ENCODE assay signal across 9 cellular contexts in genomic region chr4:119103263-119103662, GRCh38. TPM values are rescaled to one million over a fixed set of nuclear protein-coding genes. Genes with fewer than 3 reads are reported as not detected.
DNase-seq lines count a peak whose midpoint lies in the region; ATAC-seq and TF ChIP-seq lines count a peak whose summit lies in the region.
"Had no signal": no experiment of that assay in that cellular context is flagged by ENCODE, and none has a peak within 500 bp of the region (broad histone marks: within the 10 kb centered on the region; RNA-seq: fewer than 3 reads in every experiment).

No MANE protein-coding gene starts in this region.

- H3K4me1 ChIP-seq in lower lobe of right lung = peaks cover 30% of the 10 kb centered on the region

- peak; percentile 92 for DNase-seq in AG09319 (ENCODE audit: extremely low read depth, low read depth)
- peak; percentile 78 for DNase-seq in NB4 (ENCODE audit: low read depth)
- no peak for DNase-seq in coronary artery (ENCODE audit: low spot score)
- peak; percentile 50 for DNase-seq in lower lobe of right lung
- DNase-seq in cerebellar nuclear complex (lab: John Stamatoyannopoulos, UW) = no peak
- no peak for DNase-seq in stimulated activated CD4-positive, alpha-beta T cell treated with anti-CD3 and anti-CD28 coated beads, Interleukin-2, amount 100 ng/mL, for 24 hours
- no peak for DNase-seq in activated naive CD8-positive, alpha-beta T cell treated with anti-CD3 and anti-CD28 coated beads for 36 hours
- DNase-seq: NCI-H2107 had no signal

- H3K36me3 ChIP-seq in lower lobe of right lung = no peaks in the 10 kb centered on the region

- no peaks in the 10 kb centered on the region for H3K27me3 ChIP-seq in lower lobe of right lung (ENCODE audit: low read depth)

- no peaks in the 10 kb centered on the region for H3K9me3 ChIP-seq in lower lobe of right lung

- H3K36me3 Mint-ChIP-seq in activated naive CD8-positive, alpha-beta T cell treated with anti-CD3 and anti-CD28 coated beads for 36 hours = no peaks in the 10 kb centered on the region

- H3K27ac ChIP-seq in coronary artery (peak overlapping the region; percentile 35 to 64), lower lobe of right lung (peak overlapping the region; percentile 56)

- no peak for TF ChIP-seq POLR2A in NB4 (IDR thresholded peaks at IDR 0.05; ENCODE audit: extremely low read depth, insufficient read length)

- no peaks in the 10 kb centered on the region for H3K27me3 Mint-ChIP-seq in activated naive CD8-positive, alpha-beta T cell treated with anti-CD3 and anti-CD28 coated beads for 36 hours

- no peak overlapping the region for H3K4me3 Mint-ChIP-seq in activated naive CD8-positive, alpha-beta T cell treated with anti-CD3 and anti-CD28 coated beads for 36 hours

- ATAC-seq in lower lobe of right lung (peak; percentile 91 to 95), HG02798 (IDR thresholded peaks at IDR 0.05; ENCODE audit: poor library complexity, unreplicated experiment) (no peak)

- peaks cover 9% of the 10 kb centered on the region for H3K4me1 Mint-ChIP-seq in activated naive CD8-positive, alpha-beta T cell treated with anti-CD3 and anti-CD28 coated beads for 36 hours

- no peak overlapping the region for H3K4me3 ChIP-seq in NB4 (ENCODE audit: low read depth, low read length)
- H3K4me3 ChIP-seq in coronary artery = no peak overlapping the region
- H3K4me3 ChIP-seq in lower lobe of right lung = no peak overlapping the region

- TF ChIP-seq CTCF in AG09319 (IDR thresholded peaks at IDR 0.05; ENCODE audit: low read depth, low read length) (no peak), NB4 (IDR thresholded peaks at IDR 0.05; ENCODE audit: low read depth, low read length) (no peak), coronary artery (IDR thresholded peaks at IDR 0.05) (no peak), lower lobe of right lung (IDR thresholded peaks at IDR 0.05) (no peak)

- no peak overlapping the region for H3K27ac Mint-ChIP-seq in activated naive CD8-positive, alpha-beta T cell treated with anti-CD3 and anti-CD28 coated beads for 36 hours

- H3K9me3 Mint-ChIP-seq in activated naive CD8-positive, alpha-beta T cell treated with anti-CD3 and anti-CD28 coated beads for 36 hours = no peaks in the 10 kb centered on the region

- intact Hi-C loops in lower lobe of right lung (cut with DNase I) = no loop called here

RNA-seq across cellular contexts. Expression of gene MYOZ2, which starts 32.4 kb away (rescaled TPM):
- not detected for total RNA-seq in lower lobe of right lung
- not detected for total RNA-seq in activated naive CD8-positive, alpha-beta T cell treated with anti-CD3 and anti-CD28 coated beads for 36 hours

Comparison
In these comparisons a context has a peak if more than half of its experiments do, and no peak if none do; other contexts are left out.
1. DNase-seq: peak in AG09319 (single experiment), NB4 (single experiment) and lower lobe of right lung (single experiment); none in coronary artery (single experiment), cerebellar nuclear complex (0 of 2), stimulated activated CD4-positive, alpha-beta T cell treated with anti-CD3 and anti-CD28 coated beads, Interleukin-2, amount 100 ng/mL, for 24 hours (0 of 2) and activated naive CD8-positive, alpha-beta T cell treated with anti-CD3 and anti-CD28 coated beads for 36 hours (single experiment).